In the genomic region with DNA sequence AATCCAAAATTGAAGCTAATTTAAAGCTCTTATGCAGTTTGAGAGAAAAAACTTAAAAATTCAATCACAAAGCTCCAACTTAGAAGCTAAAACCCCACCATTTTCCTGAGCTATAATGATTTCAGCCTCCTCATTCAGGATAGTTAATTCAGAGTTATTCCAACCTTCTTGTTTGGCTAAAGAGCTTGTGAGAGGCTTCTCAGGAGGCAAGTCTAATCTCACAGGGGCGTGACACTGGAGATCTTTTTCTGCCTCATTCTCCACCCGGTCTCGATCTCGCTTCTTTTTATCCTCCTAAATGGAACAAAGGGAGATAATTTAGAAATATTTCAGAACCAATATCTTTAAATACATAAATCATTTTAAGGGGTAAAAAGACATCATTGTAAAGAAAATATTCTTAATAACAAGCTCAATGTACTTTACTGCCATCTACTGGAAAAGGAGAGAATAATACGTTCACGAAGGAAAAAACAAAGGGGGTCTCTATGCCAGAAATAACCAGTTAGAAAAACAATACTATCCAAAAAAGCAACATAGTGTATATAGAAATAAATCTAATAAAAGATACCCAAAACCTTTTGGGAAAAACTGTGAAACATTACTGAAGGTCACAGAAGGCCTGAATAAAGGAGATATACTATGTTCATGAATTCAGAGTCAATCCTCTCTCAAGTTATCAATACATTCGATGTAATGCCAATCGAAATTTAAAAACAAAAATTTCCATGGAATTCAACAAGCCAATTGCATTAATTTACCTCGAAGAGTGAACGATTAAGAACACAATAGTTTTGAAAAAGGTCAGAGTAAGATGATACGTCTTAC, we compare ENCODE assay signal across 1 cellular context.
TF ChIP-seq lines count a peak whose summit lies in the region.

No MANE protein-coding gene starts in this region.

TF ChIP-seq in Ishikawa, 13 proteins besides CTCF, POLR2A, EP300 and RAD21 (continued from another document):
- TF ChIP-seq, protein P1, sequence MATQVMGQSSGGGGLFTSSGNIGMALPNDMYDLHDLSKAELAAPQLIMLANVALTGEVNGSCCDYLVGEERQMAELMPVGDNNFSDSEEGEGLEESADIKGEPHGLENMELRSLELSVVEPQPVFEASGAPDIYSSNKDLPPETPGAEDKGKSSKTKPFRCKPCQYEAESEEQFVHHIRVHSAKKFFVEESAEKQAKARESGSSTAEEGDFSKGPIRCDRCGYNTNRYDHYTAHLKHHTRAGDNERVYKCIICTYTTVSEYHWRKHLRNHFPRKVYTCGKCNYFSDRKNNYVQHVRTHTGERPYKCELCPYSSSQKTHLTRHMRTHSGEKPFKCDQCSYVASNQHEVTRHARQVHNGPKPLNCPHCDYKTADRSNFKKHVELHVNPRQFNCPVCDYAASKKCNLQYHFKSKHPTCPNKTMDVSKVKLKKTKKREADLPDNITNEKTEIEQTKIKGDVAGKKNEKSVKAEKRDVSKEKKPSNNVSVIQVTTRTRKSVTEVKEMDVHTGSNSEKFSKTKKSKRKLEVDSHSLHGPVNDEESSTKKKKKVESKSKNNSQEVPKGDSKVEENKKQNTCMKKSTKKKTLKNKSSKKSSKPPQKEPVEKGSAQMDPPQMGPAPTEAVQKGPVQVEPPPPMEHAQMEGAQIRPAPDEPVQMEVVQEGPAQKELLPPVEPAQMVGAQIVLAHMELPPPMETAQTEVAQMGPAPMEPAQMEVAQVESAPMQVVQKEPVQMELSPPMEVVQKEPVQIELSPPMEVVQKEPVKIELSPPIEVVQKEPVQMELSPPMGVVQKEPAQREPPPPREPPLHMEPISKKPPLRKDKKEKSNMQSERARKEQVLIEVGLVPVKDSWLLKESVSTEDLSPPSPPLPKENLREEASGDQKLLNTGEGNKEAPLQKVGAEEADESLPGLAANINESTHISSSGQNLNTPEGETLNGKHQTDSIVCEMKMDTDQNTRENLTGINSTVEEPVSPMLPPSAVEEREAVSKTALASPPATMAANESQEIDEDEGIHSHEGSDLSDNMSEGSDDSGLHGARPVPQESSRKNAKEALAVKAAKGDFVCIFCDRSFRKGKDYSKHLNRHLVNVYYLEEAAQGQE (IDR thresholded peaks at IDR 0.05; ENCODE audit: low read depth) = no peak
- no peak for TF ChIP-seq TAF1 (IDR thresholded peaks at IDR 0.05; ENCODE audit: low read depth)
- TF ChIP-seq, protein P2, sequence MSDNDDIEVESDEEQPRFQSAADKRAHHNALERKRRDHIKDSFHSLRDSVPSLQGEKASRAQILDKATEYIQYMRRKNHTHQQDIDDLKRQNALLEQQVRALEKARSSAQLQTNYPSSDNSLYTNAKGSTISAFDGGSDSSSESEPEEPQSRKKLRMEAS (IDR thresholded peaks at IDR 0.05) = no peak
- no peak for TF ChIP-seq TCF12 (IDR thresholded peaks at IDR 0.05; ENCODE audit: low read depth)
- TF ChIP-seq TEAD4 (IDR thresholded peaks at IDR 0.05) = no peak
TF ChIP-seq in Ishikawa: peak in this region for 0.
